Comparison of ENCODE assay signal across 16 cellular contexts in genomic region chr11:13348305-13348704, GRCh38.
DNase-seq lines count a peak whose midpoint lies in the region; ATAC-seq and TF ChIP-seq lines count a peak whose summit lies in the region.
"Had no signal": no experiment of that assay in that cellular context is flagged by ENCODE, and none has a peak within 500 bp of the region (broad histone marks: within the 10 kb centered on the region; RNA-seq: fewer than 3 reads in every experiment).

No MANE protein-coding gene starts in this region.

- H3K9me3 Mint-ChIP-seq in activated naive CD4-positive, alpha-beta T cell treated with anti-CD3 and anti-CD28 coated beads, Interleukin-2, amount 10 ng/mL, durations not matched to agents 7 days and 5 days = no peaks in the 10 kb centered on the region
- H3K9me3 Mint-ChIP-seq in activated CD8-positive, alpha-beta T cell treated with anti-CD3 and anti-CD28 coated beads for 36 hours = no peaks in the 10 kb centered on the region
- no peaks in the 10 kb centered on the region for H3K9me3 Mint-ChIP-seq in stimulated activated naive B cell treated with anti-CD40 and anti-IgM and Interleukin-4, amounts not matched to agents 10 μg/mL and 1 μg/mL and 100 μg/mL, for 72 hours

- POLR2A ChIA-PET in activated CD8-positive, alpha-beta T cell treated with anti-CD3 and anti-CD28 coated beads for 36 hours (lab: Charles Lee) = no interaction called here

- peak overlapping the region; percentile 2 for H3K27ac Mint-ChIP-seq in activated naive CD4-positive, alpha-beta T cell treated with anti-CD3 and anti-CD28 coated beads, Interleukin-2, amount 10 ng/mL, durations not matched to agents 7 days and 5 days
- peak overlapping the region; percentile 73 for H3K27ac Mint-ChIP-seq in activated CD8-positive, alpha-beta T cell treated with anti-CD3 and anti-CD28 coated beads for 36 hours
- peak overlapping the region; percentile 77 for H3K27ac Mint-ChIP-seq in stimulated activated naive B cell treated with anti-CD40 and anti-IgM and Interleukin-4, amounts not matched to agents 10 μg/mL and 1 μg/mL and 100 μg/mL, for 72 hours

- no peak overlapping the region for H3K4me3 Mint-ChIP-seq in activated naive CD4-positive, alpha-beta T cell treated with anti-CD3 and anti-CD28 coated beads, Interleukin-2, amount 10 ng/mL, durations not matched to agents 7 days and 5 days
- H3K4me3 Mint-ChIP-seq in activated CD8-positive, alpha-beta T cell treated with anti-CD3 and anti-CD28 coated beads for 36 hours = no peak overlapping the region
- H3K4me3 Mint-ChIP-seq in stimulated activated naive B cell treated with anti-CD40 and anti-IgM and Interleukin-4, amounts not matched to agents 10 μg/mL and 1 μg/mL and 100 μg/mL, for 72 hours = peak overlapping the region; percentile 20 to 46

- CTCF ChIA-PET in activated naive CD4-positive, alpha-beta T cell treated with anti-CD3 and anti-CD28 coated beads, Interleukin-2, amount 10 ng/mL, durations not matched to agents 7 days and 5 days (lab: Charles Lee) = no interaction called here
- CTCF ChIA-PET in activated CD8-positive, alpha-beta T cell treated with anti-CD3 and anti-CD28 coated beads for 36 hours (lab: Charles Lee) = interaction anchor here (1.0 to 5.7 kb wide), 3 partner anchors 13 to 383 kb away, joined by 3 to 53 read pairs (median 9); no protein-coding TSS in a partner anchor

- no peak for TF ChIP-seq CTCF in activated CD8-positive, alpha-beta T cell treated with anti-CD3 and anti-CD28 coated beads for 36 hours (IDR thresholded peaks at IDR 0.05)

- H3K36me3 Mint-ChIP-seq in activated naive CD4-positive, alpha-beta T cell treated with anti-CD3 and anti-CD28 coated beads, Interleukin-2, amount 10 ng/mL, durations not matched to agents 7 days and 5 days = peaks cover 14% of the 10 kb centered on the region
- no peaks in the 10 kb centered on the region for H3K36me3 Mint-ChIP-seq in activated CD8-positive, alpha-beta T cell treated with anti-CD3 and anti-CD28 coated beads for 36 hours (ENCODE audit: low read depth)
- peaks cover 15 to 30% of the 10 kb centered on the region in 2 donors for H3K36me3 Mint-ChIP-seq in stimulated activated naive B cell treated with anti-CD40 and anti-IgM and Interleukin-4, amounts not matched to agents 10 μg/mL and 1 μg/mL and 100 μg/mL, for 72 hours

- intact Hi-C loops in activated CD8-positive, alpha-beta T cell treated with anti-CD3 and anti-CD28 coated beads for 36 hours (cut with micrococcal nuclease) = loop anchor here (10.0 kb wide), 2 partner anchors 94 to 384 kb away; no protein-coding TSS in a partner anchor

- DNase-seq in activated naive CD4-positive, alpha-beta T cell treated with anti-CD3 and anti-CD28 coated beads, Interleukin-2, amount 10 ng/mL, durations not matched to agents 7 days and 5 days = no peak
- no peak for DNase-seq in activated naive CD4-positive, alpha-beta T cell treated with anti-CD3 and anti-CD28 coated beads, Interleukin-2, amount 50 U/mL, for 16 hours
- no peak for DNase-seq in activated CD8-positive, alpha-beta T cell treated with anti-CD3 and anti-CD28 coated beads for 36 hours
- DNase-seq in stimulated activated naive B cell treated with anti-CD40 and anti-IgM and Interleukin-4, amounts not matched to agents 10 μg/mL and 1 μg/mL and 100 μg/mL, for 72 hours = no peak
- DNase-seq in cerebellar nuclear complex (lab: John Stamatoyannopoulos, UW) (no peak), DMS79 (lab: John Stamatoyannopoulos, UW) (no peak)
- DNase-seq: activated CD8-positive, alpha-beta memory T cell treated with anti-CD3 and anti-CD28 coated beads for 24 hours; GDM1; hypothalamus; IMR-90; NCI-H1930; pancreas; stimulated activated CD4-positive, alpha-beta T cell treated with anti-CD3 and anti-CD28 coated beads, Interleukin-15, amount 100 ng/mL, for 24 hours had no signal

- peaks cover 18% of the 10 kb centered on the region for H3K4me1 Mint-ChIP-seq in activated naive CD4-positive, alpha-beta T cell treated with anti-CD3 and anti-CD28 coated beads, Interleukin-2, amount 10 ng/mL, durations not matched to agents 7 days and 5 days
- peaks cover 21% of the 10 kb centered on the region for H3K4me1 Mint-ChIP-seq in activated CD8-positive, alpha-beta T cell treated with anti-CD3 and anti-CD28 coated beads for 36 hours (ENCODE audit: low read depth)
- H3K4me1 Mint-ChIP-seq in stimulated activated naive B cell treated with anti-CD40 and anti-IgM and Interleukin-4, amounts not matched to agents 10 μg/mL and 1 μg/mL and 100 μg/mL, for 72 hours = peaks cover 24 to 29% of the 10 kb centered on the region in 2 donors

- peak; percentile 43 for ATAC-seq in HG02870 (IDR thresholded peaks at IDR 0.05; ENCODE audit: unreplicated experiment)
- peak; percentile 28 for ATAC-seq in activated CD8-positive, alpha-beta T cell treated with anti-CD3 and anti-CD28 coated beads for 36 hours
- peak; percentile 67 to 85 for ATAC-seq in stimulated activated naive B cell treated with anti-CD40 and anti-IgM and Interleukin-4, amounts not matched to agents 10 μg/mL and 1 μg/mL and 100 μg/mL, for 72 hours (replicated peaks)
- ATAC-seq in HG03439 (IDR thresholded peaks at IDR 0.05; ENCODE audit: unreplicated experiment) = no peak
- ATAC-seq: pancreas, SK-N-SH treated with all-trans-retinoic acid at 6 μM for 48 hours had no signal

- no peaks in the 10 kb centered on the region for H3K27me3 Mint-ChIP-seq in activated naive CD4-positive, alpha-beta T cell treated with anti-CD3 and anti-CD28 coated beads, Interleukin-2, amount 10 ng/mL, durations not matched to agents 7 days and 5 days
- H3K27me3 Mint-ChIP-seq in activated CD8-positive, alpha-beta T cell treated with anti-CD3 and anti-CD28 coated beads for 36 hours = no peaks in the 10 kb centered on the region
- no peaks in the 10 kb centered on the region for H3K27me3 Mint-ChIP-seq in stimulated activated naive B cell treated with anti-CD40 and anti-IgM and Interleukin-4, amounts not matched to agents 10 μg/mL and 1 μg/mL and 100 μg/mL, for 72 hours

Comparison
In these comparisons a context has a peak if more than half of its experiments do, and no peak if none do; other contexts are left out.
1. H3K27ac Mint-ChIP-seq: peak in every context shown above with its lines; median percentile 77 in stimulated activated naive B cell treated with anti-CD40 and anti-IgM and Interleukin-4, amounts not matched to agents 10 μg/mL and 1 μg/mL and 100 μg/mL, for 72 hours; 73 in activated CD8-positive, alpha-beta T cell treated with anti-CD3 and anti-CD28 coated beads for 36 hours; 2 in activated naive CD4-positive, alpha-beta T cell treated with anti-CD3 and anti-CD28 coated beads, Interleukin-2, amount 10 ng/mL, durations not matched to agents 7 days and 5 days.
2. H3K4me3 Mint-ChIP-seq: peak in stimulated activated naive B cell treated with anti-CD40 and anti-IgM and Interleukin-4, amounts not matched to agents 10 μg/mL and 1 μg/mL and 100 μg/mL, for 72 hours (2 of 2); none in activated naive CD4-positive, alpha-beta T cell treated with anti-CD3 and anti-CD28 coated beads, Interleukin-2, amount 10 ng/mL, durations not matched to agents 7 days and 5 days (single experiment) and activated CD8-positive, alpha-beta T cell treated with anti-CD3 and anti-CD28 coated beads for 36 hours (single experiment).